In genomic region chr14:103712633-103713247, GRCh38 we compare ENCODE assay signal across 2 cellular contexts.
TF ChIP-seq lines count a peak whose summit lies in the region.

No MANE protein-coding gene starts in this region.

TF ChIP-seq in SK-N-SH treated with all-trans-retinoic acid at 6 μM for 48 hours, 23 proteins besides CTCF, POLR2A, EP300 and RAD21:
- TF ChIP-seq PATZ1 (CRISPR knock-in tag; IDR thresholded peaks at IDR 0.05; ENCODE audit: borderline replicate concordance), result no peak
- TF ChIP-seq ZNF8 (CRISPR knock-in tag; IDR thresholded peaks at IDR 0.05), result no peak
- TF ChIP-seq TSHZ2 (CRISPR knock-in tag; IDR thresholded peaks at IDR 0.05), result no peak
- no peak for TF ChIP-seq ZC3H10 (CRISPR knock-in tag; IDR thresholded peaks at IDR 0.05)
- no peak for TF ChIP-seq ARNTL (CRISPR knock-in tag; IDR thresholded peaks at IDR 0.05; ENCODE audit: borderline replicate concordance, low read depth)
- no peak for TF ChIP-seq TCF4 (CRISPR knock-in tag; IDR thresholded peaks at IDR 0.05; ENCODE audit: borderline replicate concordance)
- TF ChIP-seq ZNF70 (CRISPR knock-in tag; IDR thresholded peaks at IDR 0.05), result no peak
- TF ChIP-seq SNAI2 (CRISPR knock-in tag; IDR thresholded peaks at IDR 0.05), result no peak
- no peak for TF ChIP-seq ZNF565 (CRISPR knock-in tag; conservative IDR thresholded peaks at IDR 0.05; ENCODE audit: low read depth)
- TF ChIP-seq TOX (CRISPR knock-in tag; IDR thresholded peaks at IDR 0.05; ENCODE audit: borderline replicate concordance), result no peak
- no peak for TF ChIP-seq RARB (CRISPR knock-in tag; IDR thresholded peaks at IDR 0.05)
- TF ChIP-seq ZFP3 (CRISPR knock-in tag; IDR thresholded peaks at IDR 0.05), result no peak
TF ChIP-seq in SK-N-SH treated with all-trans-retinoic acid at 6 μM for 48 hours: peak in this region for 0.

TF ChIP-seq in WTC11, 78 proteins besides CTCF, POLR2A, EP300 and RAD21 (continued from another document):
- no peak for TF ChIP-seq E2F5 (CRISPR knock-in tag; IDR thresholded peaks at IDR 0.05)
- no peak for TF ChIP-seq OVOL2 (CRISPR knock-in tag; IDR thresholded peaks at IDR 0.05; ENCODE audit: borderline replicate concordance)
